ENCODE assay signal across 25 cellular contexts in genomic region chr1:169053196-169053595, GRCh38.
"Had no signal": no experiment of that assay in that cellular context is flagged by ENCODE, and none has a peak within 500 bp of the region (broad histone marks: within the 10 kb centered on the region; RNA-seq: fewer than 3 reads in every experiment).

No MANE protein-coding gene starts in this region.

- H3K4me1 ChIP-seq: body of pancreas, breast epithelium, SJSA1 had no signal

- H3K9ac ChIP-seq: SK-N-SH had no signal

- ATAC-seq: activated CD8-positive, alpha-beta T cell treated with anti-CD3 and anti-CD28 coated beads, Interleukin-2, amount 10 ng/mL, durations not matched to agents 7 days and 5 days; body of pancreas; PC-3 had no signal

- H3K4me3 ChIP-seq: adrenal gland, body of pancreas, breast epithelium, SJSA1 had no signal

- H3K27ac ChIP-seq: adrenal gland, body of pancreas, breast epithelium, SJSA1 had no signal

- FAIRE-seq: astrocyte, TTC549 had no signal

- H3K27me3 ChIP-seq: adrenal gland, body of pancreas, breast epithelium, Peyer's patch, SJSA1 had no signal

- DNase-seq: activated CD4-positive, alpha-beta T cell treated with anti-CD3 and anti-CD28 coated beads, Interleukin-2, amount 10 ng/mL, durations not matched to agents 24 days and 14 days; activated CD4-positive, alpha-beta T cell treated with anti-CD3 and anti-CD28 coated beads, Interleukin-2, amount 50 U/mL, for 48 hours; activated CD8-positive, alpha-beta T cell treated with anti-CD3 and anti-CD28 coated beads, Interleukin-2, amount 10 ng/mL, durations not matched to agents 7 days and 5 days; activated gamma-delta T cell treated with Interleukin-2 at 50 U/mL for 16 hours; activated naive CD4-positive, alpha-beta T cell treated with anti-CD3 and anti-CD28 coated beads for 36 hours; activated T-cell treated with anti-CD3 and anti-CD28 coated beads, Interleukin-2, amount 50 U/mL, for 24 hours; adrenal gland; body of pancreas; NCI-H1092 treated with DMSO at 0.1 percent for 48 hours; NCI-H1417; NCI-H146; NCI-H187; NCI-H2029 treated with DMSO at 0.1 percent for 48 hours; NCI-H2171 treated with DMSO at 0.1 percent for 48 hours; NCI-H2227 treated with DMSO at 0.1 percent for 48 hours; NCI-H524 treated with DMSO at 0.1 percent for 48 hours; PC-3; RPMI8226; SHP77 treated with DMSO at 0.1 percent for 48 hours; SK-N-SH had no signal

- H3K9me3 ChIP-seq: adrenal gland, body of pancreas, breast epithelium, Peyer's patch, SJSA1, SK-N-SH had no signal

- H3K4me2 ChIP-seq: SK-N-SH had no signal

- H3K36me3 ChIP-seq: adrenal gland, breast epithelium, Peyer's patch, SJSA1 had no signal
